ENCODE assay signal across 8 cellular contexts in genomic region chr6:12289655-12290489, GRCh38. TPM values are rescaled to one million over a fixed set of nuclear protein-coding genes. Genes with fewer than 3 reads are reported as not detected.
DNase-seq lines count a peak whose midpoint lies in the region; ATAC-seq and TF ChIP-seq lines count a peak whose summit lies in the region.

Gene EDN1 (plus strand): TSS chr6:12290361. CDS start chr6:12290630, 269 bp downstream.

- peak in 2 of 3 experiments; percentile 37 to 70 for TF ChIP-seq CTCF in esophagus muscularis mucosa (IDR thresholded peaks at IDR 0.05)

- TF ChIP-seq EP300 in esophagus muscularis mucosa (IDR thresholded peaks at IDR 0.05), result no peak

- intact Hi-C loops in esophagus muscularis mucosa (cut with DNase I), result loop anchor here (2.0 kb wide), 2 partner anchors 315 to 635 kb away; no protein-coding TSS in a partner anchor

- DNase-seq in Ammon's horn (ENCODE audit: low spot score), result peak; percentile 85
- DNase-seq in NCI-H82 (lab: John Stamatoyannopoulos, UW), result peak; percentile 83
- peak; percentile 27 for DNase-seq in activated T-cell treated with anti-CD3 and anti-CD28 coated beads for 1 hour (ENCODE audit: low read depth)
- DNase-seq in esophagus muscularis mucosa (ENCODE audit: extremely low spot score), result no peak
- peak; percentile 1 to 37 (median 13) for DNase-seq in stimulated activated naive CD4-positive, alpha-beta T cell (lab: John Stamatoyannopoulos, UW)

- H3K4me1 ChIP-seq in esophagus muscularis mucosa (peaks cover 7 to 25% (median 25%) of the 10 kb centered on the region in 4 donors), mucosa of stomach (ENCODE audit: control insufficient read depth, insufficient read depth, low read length) (peaks cover 14% of the 10 kb centered on the region)

- H3K4me3 ChIP-seq in esophagus muscularis mucosa (peak within 1 kb of the TSS; percentile 50 to 66 (median 56)), mucosa of stomach (ENCODE audit: low read length) (peak within 1 kb of the TSS; percentile 34)

- H3K27ac ChIP-seq in esophagus muscularis mucosa (replicated peaks in 1 of 4), result peak within 1 kb of the TSS; percentile 53 to 74 (median 66)

- TF ChIP-seq POLR2A in esophagus muscularis mucosa (IDR thresholded peaks at IDR 0.05; ENCODE audit: low read depth), result no peak

- WGBS in esophagus muscularis mucosa, result 1% methylated on average over 32 of the region's 36 CpGs

- H3K9ac ChIP-seq in mucosa of stomach (ENCODE audit: low read length), result peak within 1 kb of the TSS; percentile 27

- H3K9me3 ChIP-seq in esophagus muscularis mucosa, result no peaks in the 10 kb centered on the region
- H3K9me3 ChIP-seq in mucosa of stomach (ENCODE audit: control insufficient read depth, low read length), result no peaks in the 10 kb centered on the region

- ATAC-seq in GM18870 (IDR thresholded peaks at IDR 0.05; ENCODE audit: unreplicated experiment), result peak; percentile 44
- ATAC-seq in HG03097 (IDR thresholded peaks at IDR 0.05; ENCODE audit: low FRiP score, unreplicated experiment), result peak; percentile 67

- H3K27me3 ChIP-seq in esophagus muscularis mucosa, result peaks cover 0 to 22% (median 0%) of the 10 kb centered on the region in 4 donors
- H3K27me3 ChIP-seq in mucosa of stomach (ENCODE audit: control insufficient read depth, insufficient read depth, low read length), result peaks cover 5% of the 10 kb centered on the region

- H3K36me3 ChIP-seq in esophagus muscularis mucosa (no peaks in the 10 kb centered on the region), mucosa of stomach (ENCODE audit: control insufficient read depth, insufficient read depth, low read length) (no peaks in the 10 kb centered on the region)

RNA-seq across cellular contexts. Expression of gene EDN1, which starts in this region (rescaled TPM):
- total RNA-seq in esophagus muscularis mucosa, result 10 to 100 TPM in 3 of 4 donors, 1 to 10 TPM in 1; 5.4 to 29.1 (median 23.0) TPM
